8 cellular contexts compared by ENCODE assay signal in genomic region chr5:170297589-170298462, GRCh38. TPM values are rescaled to one million over a fixed set of nuclear protein-coding genes. Genes with fewer than 3 reads are reported as not detected.
A peak's percentile ranks its signal among the peaks of the same experiment; 100 is the strongest.
DNase-seq lines count a peak whose midpoint lies in the region; ATAC-seq lines count a peak whose summit lies in the region.

Gene LCP2 (minus strand): TSS chr5:170297777. CDS start chr5:170297611, 166 bp downstream.

- peak within 1 kb of the TSS; percentile 97 for H3K27ac ChIP-seq in effector memory CD4-positive, alpha-beta T cell (ENCODE audit: insufficient read depth, low read length, poor library complexity, severe bottlenecking)
- peak within 1 kb of the TSS; percentile 57 to 99 (median 89) for H3K27ac ChIP-seq in skin epidermis

- no peaks in the 10 kb centered on the region for H3K27me3 ChIP-seq in effector memory CD4-positive, alpha-beta T cell (replicated peaks; ENCODE audit: control insufficient read depth, insufficient read depth, low read length, poor library complexity, severe bottlenecking)

- ATAC-seq in HG02970 (IDR thresholded peaks at IDR 0.05; ENCODE audit: low FRiP score, unreplicated experiment), result peak; percentile 35

- DNase-seq in GM19238 (ENCODE audit: insufficient read length, low spot score), result peak; percentile 53
- peak; percentile 45 to 48 (median 46) for DNase-seq in effector memory CD4-positive, alpha-beta T cell
- no peak for DNase-seq in cerebellar cortex (ENCODE audit: low spot score)
- DNase-seq in AG20443 (ENCODE audit: low spot score), result no peak
- no peak for DNase-seq in NCI-H774 (lab: John Stamatoyannopoulos, UW)

- H3K36me3 ChIP-seq in effector memory CD4-positive, alpha-beta T cell (ENCODE audit: control insufficient read depth, insufficient read depth, low read length), result peaks cover 7% of the 10 kb centered on the region

- H3K4me3 ChIP-seq in effector memory CD4-positive, alpha-beta T cell (ENCODE audit: insufficient read depth, low read depth, low read length, poor library complexity, severe bottlenecking), result peak within 1 kb of the TSS; percentile 98
- peak within 1 kb of the TSS; percentile 36 to 76 (median 51) for H3K4me3 ChIP-seq in skin epidermis

- peaks cover 55% of the 10 kb centered on the region for H3K4me1 ChIP-seq in effector memory CD4-positive, alpha-beta T cell (ENCODE audit: control insufficient read depth, insufficient read depth, low read length, poor library complexity, severe bottlenecking)

- H3K9me3 ChIP-seq in effector memory CD4-positive, alpha-beta T cell (ENCODE audit: control insufficient read depth, low read length), result no peaks in the 10 kb centered on the region

- intact Hi-C loops in T-helper 2 cell treated with Interferon-gamma antibody and Interleukin-4, amounts not matched to agents 100 ng/mL and 5 ng/mL, for 36 hours (cut with micrococcal nuclease), result loop anchor here (1.0 kb wide), 2 partner anchors 20 to 33 kb away; no protein-coding TSS in a partner anchor

RNA-seq across cellular contexts. Expression of gene LCP2, which starts in this region (rescaled TPM):
- 380 and 381 TPM in 2 replicates for total RNA-seq in T-helper 2 cell treated with Interferon-gamma antibody and Interleukin-4, amounts not matched to agents 100 ng/mL and 5 ng/mL, for 36 hours

Comparison
In these comparisons a context has a peak if more than half of its experiments do, and no peak if none do; other contexts are left out.
1. DNase-seq: peak in GM19238 (single experiment) and effector memory CD4-positive, alpha-beta T cell (3 of 3); none in cerebellar cortex (single experiment), AG20443 (single experiment) and NCI-H774 (single experiment).